ENCODE assay signal across 26 cellular contexts in genomic region chr5:114208588-114208987, GRCh38.
"Had no signal": no experiment of that assay in that cellular context is flagged by ENCODE, and none has a peak within 500 bp of the region (broad histone marks: within the 10 kb centered on the region; RNA-seq: fewer than 3 reads in every experiment).

No MANE protein-coding gene starts in this region.

- H3K27me3 ChIP-seq: neural progenitor cell, neutrophil, tibial nerve, vagina had no signal

- ATAC-seq: lower lobe of right lung; naive thymus-derived CD8-positive, alpha-beta T cell; sciatic nerve; stimulated activated naive B cell treated with anti-CD40 and anti-IgM and Interleukin-4, amounts not matched to agents 10 μg/mL and 1 μg/mL and 100 μg/mL, for 72 hours; stimulated activated naive CD8-positive, alpha-beta T cell treated with anti-CD3 and anti-CD28 coated beads, Interleukin-15, amount 100 ng/mL, for 72 hours had no signal

- H3K27me3 Mint-ChIP-seq: naive thymus-derived CD8-positive, alpha-beta T cell; stimulated activated naive B cell treated with anti-CD40 and anti-IgM and Interleukin-4, amounts not matched to agents 10 μg/mL and 1 μg/mL and 100 μg/mL, for 72 hours; stimulated activated naive CD8-positive, alpha-beta T cell treated with anti-CD3 and anti-CD28 coated beads, Interleukin-15, amount 100 ng/mL, for 72 hours; type B pancreatic cell had no signal

- DNase-seq: head of caudate nucleus; hypothalamus; immature natural killer cell; kidney; lower lobe of right lung; mammary epithelial cell; mesenchymal stem cell; naive thymus-derived CD8-positive, alpha-beta T cell; nephron progenitor cell; occipital lobe; psoas muscle; stimulated activated CD4-positive, alpha-beta T cell treated with anti-CD3 and anti-CD28 coated beads, Interleukin-12 subunit alpha, Interleukin-12 subunit beta, amount 100 ng/mL, for 4 hours; stimulated activated CD4-positive, alpha-beta T cell treated with anti-CD3 and anti-CD28 coated beads, Interleukin-15, amount 100 ng/mL, for 24 hours; stimulated activated CD4-positive, alpha-beta T cell treated with anti-CD3 and anti-CD28 coated beads, Interleukin-2, amount 100 ng/mL, for 24 hours; stimulated activated CD4-positive, alpha-beta T cell treated with anti-CD3 and anti-CD28 coated beads, Interleukin-4, amount 100 ng/mL, for 1 hour; stimulated activated naive B cell treated with anti-CD40 and anti-IgM and Interleukin-4, amounts not matched to agents 10 μg/mL and 1 μg/mL and 100 μg/mL, for 72 hours; stimulated activated naive CD8-positive, alpha-beta T cell treated with anti-CD3 and anti-CD28 coated beads, Interleukin-15, amount 100 ng/mL, for 72 hours; substantia nigra had no signal

- H3K4me1 ChIP-seq: lower lobe of right lung, neural progenitor cell, parathyroid adenoma, psoas muscle, tibial nerve, vagina had no signal

- H3K4me3 Mint-ChIP-seq: immature natural killer cell; naive thymus-derived CD8-positive, alpha-beta T cell; nephron progenitor cell; neural progenitor cell; stimulated activated naive B cell treated with anti-CD40 and anti-IgM and Interleukin-4, amounts not matched to agents 10 μg/mL and 1 μg/mL and 100 μg/mL, for 72 hours; stimulated activated naive CD8-positive, alpha-beta T cell treated with anti-CD3 and anti-CD28 coated beads, Interleukin-15, amount 100 ng/mL, for 72 hours; type B pancreatic cell had no signal

- H3K9me3 Mint-ChIP-seq: nephron progenitor cell; neural progenitor cell; stimulated activated naive CD8-positive, alpha-beta T cell treated with anti-CD3 and anti-CD28 coated beads, Interleukin-15, amount 100 ng/mL, for 72 hours; type B pancreatic cell had no signal

- H3K9me3 ChIP-seq: lower lobe of right lung, neutrophil, psoas muscle, tibial nerve, vagina had no signal

- H3K27ac Mint-ChIP-seq: immature natural killer cell; naive thymus-derived CD8-positive, alpha-beta T cell; nephron progenitor cell; neural progenitor cell; stimulated activated naive B cell treated with anti-CD40 and anti-IgM and Interleukin-4, amounts not matched to agents 10 μg/mL and 1 μg/mL and 100 μg/mL, for 72 hours; stimulated activated naive CD8-positive, alpha-beta T cell treated with anti-CD3 and anti-CD28 coated beads, Interleukin-15, amount 100 ng/mL, for 72 hours; type B pancreatic cell had no signal

- H3K27ac ChIP-seq: lower lobe of right lung, neural progenitor cell, neutrophil, parathyroid adenoma, psoas muscle, skin epidermis, tibial nerve, vagina had no signal

- H3K4me1 Mint-ChIP-seq: immature natural killer cell; naive thymus-derived CD8-positive, alpha-beta T cell; nephron progenitor cell; stimulated activated naive B cell treated with anti-CD40 and anti-IgM and Interleukin-4, amounts not matched to agents 10 μg/mL and 1 μg/mL and 100 μg/mL, for 72 hours; stimulated activated naive CD8-positive, alpha-beta T cell treated with anti-CD3 and anti-CD28 coated beads, Interleukin-15, amount 100 ng/mL, for 72 hours had no signal

- H3K4me3 ChIP-seq: lower lobe of right lung, neural progenitor cell, psoas muscle, skin epidermis, tibial nerve, vagina had no signal

- H3K36me3 Mint-ChIP-seq: immature natural killer cell; naive thymus-derived CD8-positive, alpha-beta T cell; neural progenitor cell; stimulated activated naive B cell treated with anti-CD40 and anti-IgM and Interleukin-4, amounts not matched to agents 10 μg/mL and 1 μg/mL and 100 μg/mL, for 72 hours; type B pancreatic cell had no signal
